ENCODE assay signal across 1 cellular context in genomic region chr3:188119846-188120245, GRCh38.
TF ChIP-seq lines count a peak whose summit lies in the region.

No MANE protein-coding gene starts in this region.

TF ChIP-seq in GM23338, 12 proteins besides CTCF, POLR2A, EP300 and RAD21 (continued from another document):
- TF ChIP-seq ETS1 (IDR thresholded peaks at IDR 0.05) (no peak), CREB1 (CRISPR knock-in tag; IDR thresholded peaks at IDR 0.05; ENCODE audit: low read depth) (no peak), STAT1 (IDR thresholded peaks at IDR 0.05; ENCODE audit: unreplicated experiment) (no peak), REST (IDR thresholded peaks at IDR 0.05; ENCODE audit: unreplicated experiment) (no peak)
TF ChIP-seq in GM23338: peak in this region for 0.
